Comparison of ENCODE assay signal across 16 cellular contexts in genomic region chr12:80498059-80498728, GRCh38. TPM values are rescaled to one million over a fixed set of nuclear protein-coding genes. Genes with fewer than 3 reads are reported as not detected.
"Had no signal": no experiment of that assay in that cellular context is flagged by ENCODE, and none has a peak within 500 bp of the region (broad histone marks: within the 10 kb centered on the region; RNA-seq: fewer than 3 reads in every experiment).

No MANE protein-coding gene starts in this region.

- H3K36me3 ChIP-seq: breast epithelium, sigmoid colon had no signal

- DNase-seq: activated CD4-positive, alpha-beta T cell treated with anti-CD3 and anti-CD28 coated beads, Interleukin-2, amount 50 U/mL, for 48 hours; activated CD4-positive, CD25-positive, alpha-beta regulatory T cell treated with anti-CD3 and anti-CD28 coated beads, Interleukin-2, amount 50 U/mL, for 72 hours; activated gamma-delta T cell; activated naive CD8-positive, alpha-beta T cell treated with anti-CD3 and anti-CD28 coated beads, Interleukin-2, amount 10 ng/mL, durations not matched to agents 7 days and 5 days; activated T-cell treated with anti-CD3 and anti-CD28 coated beads, Interleukin-2, amount 50 U/mL, for 48 hours; anterior cingulate cortex; dermis blood vessel endothelial cell; sigmoid colon; stimulated activated CD4-positive, alpha-beta T cell treated with anti-CD3 and anti-CD28 coated beads, Interleukin-2, amount 100 ng/mL, for 48 hours; stimulated activated naive CD4-positive, alpha-beta T cell treated with Interleukin-2 at 50 U/mL for 16 hours; trophoblast cell had no signal

- H3K4me3 ChIP-seq: breast epithelium, hepatocyte, sigmoid colon had no signal

- H3K9me3 ChIP-seq: breast epithelium, sigmoid colon had no signal

- H3K4me1 ChIP-seq: breast epithelium, sigmoid colon had no signal

- H3K27me3 ChIP-seq: breast epithelium, hepatocyte, sigmoid colon had no signal

- H3K27ac ChIP-seq: breast epithelium, hepatocyte, sigmoid colon had no signal

RNA-seq across cellular contexts. Expression of gene PTPRQ, which starts 54.2 kb away (rescaled TPM):
- total RNA-seq: activated naive CD8-positive, alpha-beta T cell treated with anti-CD3 and anti-CD28 coated beads, Interleukin-2, amount 10 ng/mL, durations not matched to agents 7 days and 5 days; dermis blood vessel endothelial cell; epithelial cell of proximal tubule; neural crest cell; pulmonary artery endothelial cell had no signal
